26 cellular contexts compared by ENCODE assay signal in the genomic region with DNA sequence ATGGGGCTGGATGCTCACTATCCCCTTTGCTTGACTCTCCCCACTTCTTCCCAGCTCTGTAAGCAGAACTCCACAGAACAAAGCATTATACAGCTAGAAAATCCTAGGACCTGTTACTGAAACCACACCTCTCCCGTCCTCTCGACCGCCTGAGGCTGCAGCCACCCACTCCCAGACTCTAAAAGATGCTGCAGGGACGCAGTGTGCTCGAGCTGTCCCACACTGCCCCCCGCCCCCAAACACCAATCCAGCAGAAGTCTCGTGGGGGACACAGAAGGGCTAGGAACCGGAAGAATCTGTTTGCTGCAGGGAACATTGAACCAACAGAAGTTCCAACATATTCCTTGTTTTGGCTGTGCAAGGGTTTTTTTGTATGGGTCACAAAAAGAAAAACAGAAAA. TPM values are rescaled to one million over a fixed set of nuclear protein-coding genes. Genes with fewer than 3 reads are reported as not detected.
"Had no signal": no experiment of that assay in that cellular context is flagged by ENCODE, and none has a peak within 500 bp of the region (broad histone marks: within the 10 kb centered on the region; RNA-seq: fewer than 3 reads in every experiment).

No MANE protein-coding gene starts in this region.

- H3K27me3 ChIP-seq: ovary, right atrium auricular region, right lobe of liver, suprapubic skin, upper lobe of right lung had no signal

- DNase-seq: hippocampal formation; left colon; left lung; lower lobe of right lung; mammary epithelial cell; mesenchymal stem cell; naive B cell; natural killer cell; ovary; right lobe of liver; stimulated activated CD4-positive, alpha-beta T cell treated with anti-CD3 and anti-CD28 coated beads, Interleukin-4, amount 100 ng/mL, for 24 hours; stimulated activated naive CD4-positive, alpha-beta T cell; tibial artery; trophoblast cell; upper lobe of right lung had no signal

- FAIRE-seq: keratinocyte, urothelium cell line had no signal

- H3K9me3 ChIP-seq: left lung, lower lobe of right lung, ovary, right atrium auricular region, right lobe of liver, suprapubic skin, thoracic aorta, tibial artery, upper lobe of right lung had no signal

- H3K4me1 ChIP-seq: left lung, lower lobe of right lung, right atrium auricular region, right lobe of liver, suprapubic skin, tibial artery, upper lobe of right lung had no signal

- H3K4me3 ChIP-seq: left lung, lower lobe of right lung, ovary, right atrium auricular region, right lobe of liver, suprapubic skin, thoracic aorta, tibial artery, upper lobe of right lung had no signal

- H3K27ac ChIP-seq: left lung, lower lobe of right lung, ovary, right atrium auricular region, right lobe of liver, suprapubic skin, thoracic aorta, tibial artery, upper lobe of right lung had no signal

- H3K36me3 ChIP-seq: left lung, lower lobe of right lung, ovary, right atrium auricular region, right lobe of liver, suprapubic skin, thoracic aorta, tibial artery, upper lobe of right lung had no signal

- ATAC-seq: left colon; left lung; lower lobe of right lung; natural killer cell; right lobe of liver; stimulated activated effector memory CD8-positive, alpha-beta T cell treated with anti-CD3 and anti-CD28 coated beads, Interleukin-12 subunit alpha, Interleukin-12 subunit beta, amount 100 ng/mL, for 72 hours; upper lobe of right lung had no signal

RNA-seq across cellular contexts. Expression of a gene that starts 7.6 kb away (rescaled TPM):
- total RNA-seq: progenitor cell of endocrine pancreas, pulmonary artery endothelial cell, subcutaneous adipose tissue had no signal
- polyA plus RNA-seq: liver had no signal

RNA-seq across cellular contexts. Expression of a gene that starts 20.7 kb away (rescaled TPM):
- total RNA-seq: progenitor cell of endocrine pancreas, pulmonary artery endothelial cell had no signal
- polyA plus RNA-seq: neural cell had no signal
